10 cellular contexts compared by ENCODE assay signal in genomic region chr9:12818431-12819000, GRCh38. TPM values are rescaled to one million over a fixed set of nuclear protein-coding genes. Genes with fewer than 3 reads are reported as not detected.
A peak's percentile ranks its signal among the peaks of the same experiment; 100 is the strongest.
DNase-seq lines count a peak whose midpoint lies in the region; ATAC-seq and TF ChIP-seq lines count a peak whose summit lies in the region.
"Had no signal": no experiment of that assay in that cellular context is flagged by ENCODE, and none has a peak within 500 bp of the region (broad histone marks: within the 10 kb centered on the region; RNA-seq: fewer than 3 reads in every experiment).

No MANE protein-coding gene starts in this region.

- no peak overlapping the region for H2AK5ac ChIP-seq in mesendoderm (ENCODE audit: low read length)
- no peak overlapping the region for H2AK5ac ChIP-seq in neuronal stem cell (ENCODE audit: low read depth, low read length)

- H2BK15ac ChIP-seq in mesendoderm (replicated peaks; ENCODE audit: low read depth) (no peak overlapping the region), neuronal stem cell (ENCODE audit: low read length) (no peak overlapping the region)

- H3K9me3 ChIP-seq in right atrium auricular region: no peaks in the 10 kb centered on the region
- H3K9me3 ChIP-seq in aorta (ENCODE audit: control insufficient read depth, low read length): no peaks in the 10 kb centered on the region
- no peaks in the 10 kb centered on the region for H3K9me3 ChIP-seq in neuronal stem cell (replicated peaks in 1 of 2; ENCODE audit: control insufficient read depth in 2 of 2, insufficient read depth in 1 of 2, low read depth in 1 of 2, low read length in 2 of 2)

- H3K18ac ChIP-seq in mesendoderm (ENCODE audit: low read length): no peak overlapping the region
- no peak overlapping the region for H3K18ac ChIP-seq in neuronal stem cell (ENCODE audit: low read length)

- H3K4me2 ChIP-seq in mesendoderm (ENCODE audit: low read length) (no peak overlapping the region), neuronal stem cell (ENCODE audit: insufficient read depth, low read length, poor library complexity, severe bottlenecking) (no peak overlapping the region)

- H3K79me1 ChIP-seq in mesendoderm (ENCODE audit: low read length) (no peaks in the 10 kb centered on the region), neuronal stem cell (ENCODE audit: low read depth, low read length) (no peaks in the 10 kb centered on the region)

- H3K4ac ChIP-seq in mesendoderm (ENCODE audit: low read depth, low read length) (no peak overlapping the region), neuronal stem cell (ENCODE audit: low read length) (no peak overlapping the region)

- H3K4me3 ChIP-seq in right atrium auricular region: no peak overlapping the region
- no peak overlapping the region for H3K4me3 ChIP-seq in epithelial cell of proximal tubule (ENCODE audit: low read depth, low read length)
- no peak overlapping the region for H3K4me3 ChIP-seq in mesendoderm (ENCODE audit: low read length)
- H3K4me3 ChIP-seq in aorta (ENCODE audit: low read length in 2 of 2): no peak overlapping the region
- H3K4me3 ChIP-seq in neuronal stem cell (ENCODE audit: low read length in 2 of 2): no peak overlapping the region

- DNase-seq in Right ventricle myocardium superior (no peak), right atrium auricular region (ENCODE audit: low spot score) (no peak), epithelial cell of proximal tubule (ENCODE audit: low read depth) (peak; percentile 29), mesendoderm (peak; percentile 46), aorta (peak; percentile 44 to 50), NCI-H1436 treated with DMSO at 0.1 percent for 48 hours (lab: John Stamatoyannopoulos, UW) (no peak), neuronal stem cell (ENCODE audit: low spot score) (no peak), NCI-H2227 (lab: John Stamatoyannopoulos, UW; ENCODE audit: unreplicated experiment) (no peak)
- DNase-seq: activated CD4-positive, alpha-beta T cell treated with anti-CD3 and anti-CD28 coated beads for 4 hours; activated naive CD4-positive, alpha-beta T cell treated with anti-CD3 and anti-CD28 coated beads, Interleukin-2, amount 50 U/mL, for 16 hours had no signal

- no peaks in the 10 kb centered on the region for H3K79me2 ChIP-seq in mesendoderm (ENCODE audit: control insufficient read depth, insufficient read depth, low read length)

- no peak overlapping the region for H3K56ac ChIP-seq in mesendoderm (ENCODE audit: low read length)

- H3K27me3 ChIP-seq in right atrium auricular region: no peaks in the 10 kb centered on the region
- no peaks in the 10 kb centered on the region for H3K27me3 ChIP-seq in mesendoderm (ENCODE audit: insufficient read depth, low read length, poor library complexity)
- H3K27me3 ChIP-seq in aorta (ENCODE audit: control insufficient read depth in 1 of 2, insufficient read depth in 2 of 2, low read length in 1 of 2): no peaks in the 10 kb centered on the region
- no peaks in the 10 kb centered on the region for H3K27me3 ChIP-seq in neuronal stem cell (ENCODE audit: control insufficient read depth in 3 of 3, insufficient read depth in 3 of 3, low read depth in 1 of 3, low read length in 3 of 3)

- no peak overlapping the region for H4K8ac ChIP-seq in mesendoderm (ENCODE audit: low read depth, low read length)
- H4K8ac ChIP-seq in neuronal stem cell (ENCODE audit: low read depth, low read length): no peak overlapping the region

- TF ChIP-seq CTCF in right atrium auricular region (IDR thresholded peaks at IDR 0.05) (no peak), epithelial cell of proximal tubule (conservative IDR thresholded peaks at IDR 0.05; ENCODE audit: low read depth, low read length) (peak; percentile 33)

- ATAC-seq in Right ventricle myocardium superior (ENCODE audit: poor library complexity): peak; percentile 23
- peak; percentile 12 for ATAC-seq in aorta (ENCODE audit: low FRiP score)

- no peak overlapping the region for H2BK12ac ChIP-seq in neuronal stem cell (ENCODE audit: low read length)

- no peak overlapping the region for H2BK120ac ChIP-seq in mesendoderm (ENCODE audit: low read depth, low read length)
- no peak overlapping the region for H2BK120ac ChIP-seq in neuronal stem cell (ENCODE audit: low read depth, low read length)

- no peak overlapping the region for H2AFZ ChIP-seq in neuronal stem cell (ENCODE audit: low read length)

- WGBS in mesendoderm (ENCODE audit: extremely low coverage, insufficient coverage, low lambda C conversion rate): no CpG with 5 or more reads among the region's 3 CpGs
- WGBS in aorta, 2 donors: 20 to 21% methylated on average over 3 of the region's 3 CpGs
- no CpG with 5 or more reads among the region's 3 CpGs for WGBS in neuronal stem cell (ENCODE audit: extremely low coverage in 2 of 2, insufficient read length in 2 of 2, insufficient replicate concordance in 1 of 2), 2 donors

- H4K91ac ChIP-seq in neuronal stem cell (ENCODE audit: low read depth, low read length, poor library complexity): no peak overlapping the region

- intact Hi-C loops in Right ventricle myocardium superior (cut with DNase I): no loop called here
- intact Hi-C loops in aorta (cut with DNase I): loop anchor here (5.0 to 10.0 kb wide), 3 partner anchors 41 to 94 kb away; partner anchors contain the start of gene LURAP1L (in 1 of the 2)

- H3K27ac ChIP-seq in right atrium auricular region (peak overlapping the region in 1 of 2 donors; percentile 2), mesendoderm (ENCODE audit: low read depth, low read length) (no peak overlapping the region), aorta (ENCODE audit: low read depth in 1 of 2, low read length in 2 of 2) (peak overlapping the region in 1 of 2 donors; percentile 59), neuronal stem cell (replicated peaks; ENCODE audit: low read length) (no peak overlapping the region)

- H3K36me3 ChIP-seq in right atrium auricular region: no peaks in the 10 kb centered on the region
- H3K36me3 ChIP-seq in mesendoderm (ENCODE audit: control insufficient read depth, insufficient read depth, low read length): no peaks in the 10 kb centered on the region
- H3K36me3 ChIP-seq in aorta (ENCODE audit: control insufficient read depth in 1 of 2, insufficient read depth in 2 of 2, low read length in 1 of 2): no peaks in the 10 kb centered on the region
- no peaks in the 10 kb centered on the region for H3K36me3 ChIP-seq in neuronal stem cell (replicated peaks in 1 of 2; ENCODE audit: control insufficient read depth in 2 of 2, insufficient read depth in 2 of 2, low read length in 2 of 2)

- H3K14ac ChIP-seq in neuronal stem cell (ENCODE audit: low read length): no peak overlapping the region

- peaks cover 0 to 13% of the 10 kb centered on the region in 2 donors for H3K4me1 ChIP-seq in right atrium auricular region
- H3K4me1 ChIP-seq in mesendoderm (ENCODE audit: control insufficient read depth, low read depth, low read length): no peaks in the 10 kb centered on the region
- peaks cover 5 to 9% of the 10 kb centered on the region in 2 donors for H3K4me1 ChIP-seq in aorta (ENCODE audit: control insufficient read depth in 1 of 2, insufficient read depth in 2 of 2, low read length in 2 of 2)
- H3K4me1 ChIP-seq in neuronal stem cell (ENCODE audit: control insufficient read depth in 2 of 2, insufficient read depth in 1 of 2, low read depth in 1 of 2, low read length in 2 of 2): no peaks in the 10 kb centered on the region

- no peak overlapping the region for H4K5ac ChIP-seq in mesendoderm (ENCODE audit: low read length)

- no peak overlapping the region for H2BK5ac ChIP-seq in mesendoderm (ENCODE audit: low read length)
- H2BK5ac ChIP-seq in neuronal stem cell (ENCODE audit: low read length): no peak overlapping the region

- no peak overlapping the region for H3K23ac ChIP-seq in mesendoderm (ENCODE audit: low read length)
- no peak overlapping the region for H3K23ac ChIP-seq in neuronal stem cell (ENCODE audit: low read depth, low read length, poor library complexity)

- H3K9ac ChIP-seq in mesendoderm (ENCODE audit: low read length): no peak overlapping the region
- no peak overlapping the region for H3K9ac ChIP-seq in neuronal stem cell (ENCODE audit: low read depth, low read length, poor library complexity)

RNA-seq across cellular contexts. Expression of gene LURAP1L, which starts 43.7 kb away (rescaled TPM):
- total RNA-seq in Right ventricle myocardium superior (2.2 TPM), right atrium auricular region (1 to 10 TPM; 2.7 to 2.8 TPM), epithelial cell of proximal tubule (5.2 and 11.8 TPM in 2 replicates), aorta (10 to 100 TPM; 18.6 to 25.1 TPM)
- polyA plus RNA-seq in mesendoderm (2013, experiment 1 of 2): 0.22 TPM
- polyA plus RNA-seq in mesendoderm (2013, experiment 2 of 2): 0.24 TPM
- 10 to 100 TPM; 13.5 to 26.4 TPM for polyA plus RNA-seq in aorta
- 1.3 TPM for polyA plus RNA-seq in neuronal stem cell (2013, experiment 1 of 2)
- polyA plus RNA-seq in neuronal stem cell (2013, experiment 2 of 2): 1.0 TPM

Comparison
In these comparisons a context has a peak if more than half of its experiments do, and no peak if none do; other contexts are left out.
1. DNase-seq: peak in epithelial cell of proximal tubule (single experiment), mesendoderm (single experiment) and aorta (2 of 2); none in Right ventricle myocardium superior (single experiment), right atrium auricular region (single experiment), NCI-H1436 treated with DMSO at 0.1 percent for 48 hours (single experiment), neuronal stem cell (single experiment) and NCI-H2227 (single experiment).